Comparison of ENCODE assay signal across 23 cellular contexts in genomic region chr9:128807827-128808226, GRCh38. TPM values are rescaled to one million over a fixed set of nuclear protein-coding genes. Genes with fewer than 3 reads are reported as not detected.
DNase-seq lines count a peak whose midpoint lies in the region; ATAC-seq and TF ChIP-seq lines count a peak whose summit lies in the region.
"Had no signal": no experiment of that assay in that cellular context is flagged by ENCODE, and none has a peak within 500 bp of the region (broad histone marks: within the 10 kb centered on the region; RNA-seq: fewer than 3 reads in every experiment).

No MANE protein-coding gene starts in this region.

- CTCF ChIA-PET in RWPE1 (lab: Yijun Ruan, JAX), result interaction anchor here (1.2 kb wide), 1 partner anchor 11 kb away, joined by 5 read pairs; the partner anchor contains the start of gene ENDOG

- no peaks in the 10 kb centered on the region for H3K4me1 ChIP-seq in osteoblast (ENCODE audit: insufficient read depth, low read length)
- H3K4me1 ChIP-seq: BE2C, BLaER1 had no signal

- POLR2A ChIA-PET in RWPE1 (lab: Yijun Ruan, JAX; ENCODE audit: low non-redundant PET), result no interaction called here

- H3K4me3 ChIP-seq in H7 (ENCODE audit: insufficient read depth, low read depth, low read length) (no peak overlapping the region), osteoblast (ENCODE audit: insufficient read depth, low read length) (no peak overlapping the region)
- H3K4me3 ChIP-seq: BLaER1, GM12878 had no signal

- peak overlapping the region; percentile 4 for H3K27ac ChIP-seq in RWPE1
- no peak overlapping the region for H3K27ac ChIP-seq in osteoblast (ENCODE audit: low read depth, low read length)
- H3K27ac ChIP-seq: BLaER1 had no signal

- DNase-seq in H7, result peak; percentile 37
- no peak for DNase-seq in RWPE1 (ENCODE audit: low spot score)
- peak; percentile 55 for DNase-seq in osteoblast (ENCODE audit: insufficient read length, low spot score, missing footprints)
- DNase-seq in T1000 (lab: John Stamatoyannopoulos, UW), result no peak
- DNase-seq in SIG-M5 (lab: John Stamatoyannopoulos, UW), result no peak
- DNase-seq: 8988T; ACHN; BE2C; C1 segment of cervical spinal cord; CD4-positive, alpha-beta memory T cell; CD4-positive, CD25-positive, alpha-beta regulatory T cell; CD8-positive, alpha-beta memory T cell; COR-L47; DMS 273 treated with DMSO at 0.1 percent for 48 hours; DMS153; DMS53; DMS79; DND-41; EL; GDM1 had no signal

- H3K9me3 ChIP-seq in osteoblast (ENCODE audit: low read depth, low read length), result no peaks in the 10 kb centered on the region
- H3K9me3 ChIP-seq: BE2C, BLaER1 had no signal

- TF ChIP-seq CTCF in RWPE1 (conservative IDR thresholded peaks at IDR 0.05; ENCODE audit: low read depth) (no peak), osteoblast (IDR thresholded peaks at IDR 0.05; ENCODE audit: extremely low read depth, low read depth, low read length) (no peak)

- no peak overlapping the region for H3K4me2 ChIP-seq in osteoblast (ENCODE audit: insufficient read depth, low read length)
- H3K4me2 ChIP-seq: BLaER1 had no signal

- H3K36me3 ChIP-seq in H7 (replicated peaks; ENCODE audit: control insufficient read depth, insufficient read depth, low read length) (peaks cover 13% of the 10 kb centered on the region), osteoblast (ENCODE audit: insufficient read depth, low read length) (peaks cover 30% of the 10 kb centered on the region)

- no peaks in the 10 kb centered on the region for H3K79me2 ChIP-seq in osteoblast (ENCODE audit: insufficient read depth, low read length)

- H3K27me3 ChIP-seq in H7 (ENCODE audit: control insufficient read depth, insufficient read depth, low read length) (no peaks in the 10 kb centered on the region), osteoblast (ENCODE audit: insufficient read depth, low read length) (no peaks in the 10 kb centered on the region)
- H3K27me3 ChIP-seq: BE2C, BLaER1 had no signal

- H4K20me1 ChIP-seq in osteoblast (ENCODE audit: insufficient read depth, low read length), result no peaks in the 10 kb centered on the region

- H2AFZ ChIP-seq in osteoblast (ENCODE audit: low read length), result no peak overlapping the region

- no peak for ATAC-seq in HG03432 (IDR thresholded peaks at IDR 0.05; ENCODE audit: unreplicated experiment)
- ATAC-seq: GM12878 had no signal

RNA-seq across cellular contexts. Expression of gene ENDOG, which starts 10.5 kb away (rescaled TPM):
- total RNA-seq in H7 (2014; rRNA removed; shearing (Covaris generic)), result 15.5 and 32.9 TPM in 2 replicates
- 17.4 and 18.0 TPM in 2 replicates for total RNA-seq in osteoblast

RNA-seq across cellular contexts. Expression of gene TBC1D13, which starts 20.8 kb away (rescaled TPM):
- total RNA-seq in H7 (2014; rRNA removed; shearing (Covaris generic)), result 15.3 and 16.8 TPM in 2 replicates
- total RNA-seq in osteoblast, result 17.0 and 18.6 TPM in 2 replicates

RNA-seq across cellular contexts. Expression of gene SPOUT1, which starts 21.8 kb away (rescaled TPM):
- total RNA-seq in H7 (2014; rRNA removed; shearing (Covaris generic)), result 49.0 and 70.7 TPM in 2 replicates
- total RNA-seq in osteoblast, result 10.1 and 10.3 TPM in 2 replicates

RNA-seq across cellular contexts. Expression of gene ZER1, which starts 36.1 kb away (rescaled TPM):
- total RNA-seq in H7 (2014; rRNA removed; shearing (Covaris generic)), result 19.6 and 31.1 TPM in 2 replicates
- total RNA-seq in osteoblast, result 26.4 and 27.1 TPM in 2 replicates

Comparison
In these comparisons a context has a peak if more than half of its experiments do, and no peak if none do; other contexts are left out.
1. DNase-seq: peak in H7 (single experiment) and osteoblast (single experiment); none in RWPE1 (single experiment), T1000 (single experiment) and SIG-M5 (single experiment).